ENCODE assay signal across 15 cellular contexts in genomic region chr11:86398106-86398505, GRCh38. TPM values are rescaled to one million over a fixed set of nuclear protein-coding genes. Genes with fewer than 3 reads are reported as not detected.
A peak's percentile ranks its signal among the peaks of the same experiment; 100 is the strongest.
DNase-seq lines count a peak whose midpoint lies in the region; ATAC-seq and TF ChIP-seq lines count a peak whose summit lies in the region.
"Had no signal": no experiment of that assay in that cellular context is flagged by ENCODE, and none has a peak within 500 bp of the region (broad histone marks: within the 10 kb centered on the region; RNA-seq: fewer than 3 reads in every experiment).

No MANE protein-coding gene starts in this region.

- no peak for ATAC-seq in IMR-90 (ENCODE audit: low read depth)

- peak overlapping the region; percentile 51 for H2BK120ac ChIP-seq in IMR-90 (ENCODE audit: low read depth, low read length)

- H2BK5ac ChIP-seq in IMR-90 (ENCODE audit: low read depth, low read length, poor library complexity, severe bottlenecking), result peak overlapping the region; percentile 29

- CTCF ChIA-PET in IMR-90 (lab: Yijun Ruan, JAX), result interaction anchor here (0.6 kb wide), 1 partner anchor 14 kb away, joined by 3 read pairs; no protein-coding TSS in a partner anchor

- H2BK15ac ChIP-seq in IMR-90 (ENCODE audit: low read depth, low read length), result 0 out of 3 replicates have a peak overlapping the region, but pooled peaks have one; percentile 77

- no peaks in the 10 kb centered on the region for H3K79me2 ChIP-seq in Loucy (ENCODE audit: insufficient read depth, low read length)

- H4K8ac ChIP-seq in IMR-90 (ENCODE audit: low read depth in 2 of 2, low read length in 2 of 2), result 0 out of 4 replicates have a peak overlapping the region, but pooled peaks of 1 of the 2 experiments have one; percentile 9

- H3K9me2 ChIP-seq in Loucy (replicated peaks; ENCODE audit: low read depth, low read length), result no peaks in the 10 kb centered on the region

- H3K4me1 ChIP-seq in IMR-90 (ENCODE audit: control insufficient read depth, insufficient read depth, low read length) (peaks cover 14% of the 10 kb centered on the region), Loucy (ENCODE audit: insufficient read depth, low read length, poor library complexity, severe bottlenecking) (peaks cover 12% of the 10 kb centered on the region)

- H3K9ac ChIP-seq in IMR-90 (ENCODE audit: low read depth, low read length) (no peak overlapping the region), Loucy (ENCODE audit: low read depth, low read length, poor library complexity, severe bottlenecking) (no peak overlapping the region)
- H3K9ac ChIP-seq: GM23248 had no signal

- H3K9me1 ChIP-seq in IMR-90 (ENCODE audit: insufficient read depth, low read length), result peaks cover 5% of the 10 kb centered on the region; the same call in 1 of the 2 replicates

- POLR2A ChIA-PET in IMR-90 (lab: Charles Lee; ENCODE audit: unreplicated experiment), result interaction anchor here (1.0 kb wide), 1 partner anchor 121 kb away, joined by 12 read pairs; no protein-coding TSS in a partner anchor

- no peak for TF ChIP-seq RAD21 in IMR-90 (IDR thresholded peaks at IDR 0.05; ENCODE audit: low read length)

- TF ChIP-seq POLR2A in IMR-90 (IDR thresholded peaks at IDR 0.05; ENCODE audit: low read depth, low read length), result no peak

- 86% methylated on average over 2 of the region's 3 CpGs; no CpG with 5 or more reads in 1 of the 2 experiments for WGBS in IMR-90 (ENCODE audit: extremely low coverage in 2 of 2, insufficient read length in 1 of 2), 2 experiments

- no peak overlapping the region for H4K5ac ChIP-seq in IMR-90 (ENCODE audit: low read depth, low read length)

- H3K4me2 ChIP-seq in IMR-90 (ENCODE audit: low read depth, low read length) (no peak overlapping the region), Loucy (ENCODE audit: low read depth, low read length, poor library complexity, severe bottlenecking) (peak overlapping the region; percentile 1)

- TF ChIP-seq CTCF in IMR-90 (conservative IDR thresholded peaks at IDR 0.05; ENCODE audit: low read depth, low read length) (no peak), Loucy (conservative IDR thresholded peaks at IDR 0.05; ENCODE audit: low read length) (no peak)

- H4K20me1 ChIP-seq in IMR-90 (ENCODE audit: insufficient read depth, low read length) (no peaks in the 10 kb centered on the region), Loucy (ENCODE audit: insufficient read depth, low read length, poor library complexity, severe bottlenecking) (no peaks in the 10 kb centered on the region)

- no peak overlapping the region for H3K23ac ChIP-seq in IMR-90 (ENCODE audit: low read depth, low read length)

- peak overlapping the region; percentile 55; the same call in 1 of the 2 replicates for H4K91ac ChIP-seq in IMR-90 (ENCODE audit: insufficient read depth, low read depth, low read length)

- no peak overlapping the region for H3K14ac ChIP-seq in IMR-90 (replicated peaks; ENCODE audit: low read depth, low read length)

- intact Hi-C loops in IMR-90 (cut with micrococcal nuclease), result no loop called here

- dilution Hi-C loops in IMR-90 (cut with HindIII; ENCODE audit: low sequenced_read_pairs, unreplicated experiment), result no loop called here

- no peaks in the 10 kb centered on the region for H3K36me3 ChIP-seq in IMR-90 (ENCODE audit: control insufficient read depth, insufficient read depth, low read length)
- no peaks in the 10 kb centered on the region for H3K36me3 ChIP-seq in Loucy (ENCODE audit: insufficient read depth, low read length)

- peak overlapping the region; percentile 82 for H2AK5ac ChIP-seq in IMR-90 (ENCODE audit: low read depth, low read length)

- DNase-seq in IMR-90 (no peak), cerebellar cortex (ENCODE audit: low spot score) (peak; percentile 21), foreskin melanocyte (no peak), NCI-H82 treated with DMSO at 0.1 percent for 48 hours (lab: John Stamatoyannopoulos, UW; ENCODE audit: unreplicated experiment) (no peak), KBM-7 (no peak)
- DNase-seq: C1 segment of cervical spinal cord; Calu3; CD4-positive, alpha-beta memory T cell; COR-L47; DMS53; GM23248; H7; HCEC 1CT had no signal

- no TSS peak for BruUV-seq in IMR-90 (replicated peaks; lab: Mats Ljungman, UMichigan)

- H3K4ac ChIP-seq in IMR-90 (ENCODE audit: low read depth, low read length), result no peak overlapping the region

- no peak overlapping the region for H2AK9ac ChIP-seq in IMR-90 (replicated peaks; ENCODE audit: low read depth, low read length, poor library complexity)

- H2AFZ ChIP-seq in IMR-90 (replicated peaks; ENCODE audit: low read length, poor library complexity), result no peak overlapping the region
- peak overlapping the region; percentile 13; the same call in 1 of the 2 replicates for H2AFZ ChIP-seq in Loucy (ENCODE audit: low read length)
- H2AFZ ChIP-seq: GM23248 had no signal

- no peak overlapping the region for H3K18ac ChIP-seq in IMR-90 (ENCODE audit: low read depth, low read length)

- H3K4me3 ChIP-seq in IMR-90 (ENCODE audit: insufficient read depth, low read depth, low read length), result no peak overlapping the region
- no peak overlapping the region for H3K4me3 ChIP-seq in Loucy (ENCODE audit: low read length, poor library complexity, severe bottlenecking)
- H3K4me3 ChIP-seq: GM23248 had no signal

- in situ Hi-C loops in IMR-90 (cut with MboI; ENCODE audit: low sequenced_read_pairs), result no loop called here
- in situ Hi-C loops in KBM-7 (cut with MboI; ENCODE audit: low pct_unique_long_range_greater_than_20kb, low sequenced_read_pairs), result no loop called here

- H3K27me3 ChIP-seq in IMR-90 (ENCODE audit: control insufficient read depth, insufficient read depth, low read length) (no peaks in the 10 kb centered on the region), Loucy (ENCODE audit: insufficient read depth, low read length, poor library complexity, severe bottlenecking) (no peaks in the 10 kb centered on the region)

- H3K27ac ChIP-seq in IMR-90 (ENCODE audit: insufficient read depth, low read length), result no peak overlapping the region
- H3K27ac ChIP-seq: GM23248 had no signal

- no peaks in the 10 kb centered on the region for H3F3A ChIP-seq in Loucy (ENCODE audit: low read depth)

- H2BK20ac ChIP-seq in IMR-90 (ENCODE audit: low read depth, low read length), result peak overlapping the region; percentile 61; the same call in 1 of the 2 replicates

- H3K9me3 ChIP-seq in IMR-90 (ENCODE audit: control insufficient read depth, insufficient read depth, low read length) (no peaks in the 10 kb centered on the region), Loucy (ENCODE audit: insufficient read depth, low read depth, low read length) (no peaks in the 10 kb centered on the region)

- H3K79me1 ChIP-seq in IMR-90 (ENCODE audit: low read depth in 1 of 2, low read length in 2 of 2), result peaks cover 0 to 4% of the 10 kb centered on the region in 2 experiments; a peak in 2 of 4 replicates

- no peak overlapping the region for H3K56ac ChIP-seq in IMR-90 (ENCODE audit: extremely low read depth, insufficient read depth, low read length)

TF ChIP-seq in IMR-90, 13 proteins besides CTCF, POLR2A, EP300 and RAD21:
- no peak for TF ChIP-seq BHLHE40 (IDR thresholded peaks at IDR 0.05; ENCODE audit: low read depth, low read length)

RNA-seq across cellular contexts. Expression of gene CCDC81, which starts 23.4 kb away (rescaled TPM):
- total RNA-seq in IMR-90 (2012; rRNA removed), result 5.6 and 6.5 TPM in 2 replicates
- 3.0 and 3.1 TPM in 2 replicates for polyA plus RNA-seq in IMR-90 (2012; rRNA removed)
- 0.78 and 3.5 TPM in 2 replicates for polyA plus RNA-seq in IMR-90 (2012; cell fraction: cytosol; rRNA removed)
- 0.84 and 3.8 TPM in 2 replicates for polyA plus RNA-seq in IMR-90 (2012; cell fraction: nucleus; rRNA removed; ENCODE audit: low replicate concordance)
- total RNA-seq: A172 had no signal
